9 cellular contexts compared by ENCODE assay signal in the genomic region with DNA sequence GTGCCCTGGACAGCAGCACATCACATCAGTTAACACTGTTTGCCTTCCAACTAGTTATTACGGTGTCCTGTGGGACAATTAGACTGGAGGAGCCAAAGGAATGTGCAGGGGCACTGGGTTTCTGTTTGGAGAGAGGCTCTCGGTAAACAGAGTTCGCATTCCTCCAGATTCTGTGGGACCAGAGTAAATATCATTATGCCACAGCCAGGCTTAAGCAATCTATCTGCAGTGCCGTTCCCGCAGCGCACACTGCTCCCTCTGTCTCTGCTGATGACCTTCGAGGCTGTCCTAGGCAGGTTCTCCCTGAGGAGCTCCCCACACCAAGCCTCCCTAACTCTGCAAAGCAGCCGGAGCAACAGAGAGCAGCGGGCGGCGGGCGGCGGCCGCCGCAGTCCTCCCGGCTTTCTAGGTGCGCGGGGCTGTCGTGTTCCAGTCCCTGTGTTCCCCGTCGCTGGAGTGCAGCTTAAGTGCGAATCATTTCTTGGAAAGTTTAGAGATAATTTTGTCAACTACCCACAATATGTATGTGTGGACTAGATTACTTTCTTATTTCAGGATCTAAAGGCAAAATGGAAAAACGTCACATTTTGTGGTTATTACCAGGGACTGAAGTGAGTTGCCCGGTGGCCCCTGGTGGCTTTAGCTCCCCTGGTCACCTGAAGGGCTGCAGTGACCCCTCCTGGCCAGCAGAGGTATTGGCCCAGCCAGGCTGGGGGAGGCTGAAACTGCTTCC. TPM values are rescaled to one million over a fixed set of nuclear protein-coding genes. Genes with fewer than 3 reads are reported as not detected.
DNase-seq lines count a peak whose midpoint lies in the region; ATAC-seq and TF ChIP-seq lines count a peak whose summit lies in the region.
"Had no signal": no experiment of that assay in that cellular context is flagged by ENCODE, and none has a peak within 500 bp of the region (broad histone marks: within the 10 kb centered on the region; RNA-seq: fewer than 3 reads in every experiment).

No MANE protein-coding gene starts in this region.

- ATAC-seq in DND-41 (ENCODE audit: insufficient read depth, low read depth) (peak; percentile 74), HG03139 (IDR thresholded peaks at IDR 0.05; ENCODE audit: unreplicated experiment) (no peak)

- H3K4me2 ChIP-seq in DND-41 (ENCODE audit: insufficient read depth, low read length) = no peak overlapping the region

- H3K79me2 ChIP-seq in DND-41 (ENCODE audit: insufficient read depth, low read length) = no peaks in the 10 kb centered on the region

- no peaks in the 10 kb centered on the region for H3K27me3 Mint-ChIP-seq in activated naive CD4-positive, alpha-beta T cell treated with anti-CD3 and anti-CD28 coated beads, Interleukin-2, amount 10 ng/mL, durations not matched to agents 7 days and 5 days
- no peaks in the 10 kb centered on the region for H3K27me3 Mint-ChIP-seq in type B pancreatic cell

- peaks cover 90% of the 10 kb centered on the region for H3K36me3 ChIP-seq in DND-41 (ENCODE audit: insufficient read depth, low read length)

- peaks cover 58% of the 10 kb centered on the region for H3K4me1 Mint-ChIP-seq in activated naive CD4-positive, alpha-beta T cell treated with anti-CD3 and anti-CD28 coated beads, Interleukin-2, amount 10 ng/mL, durations not matched to agents 7 days and 5 days
- peaks cover 23% of the 10 kb centered on the region for H3K4me1 Mint-ChIP-seq in type B pancreatic cell (ENCODE audit: unreplicated experiment)

- no peaks in the 10 kb centered on the region for H3K4me1 ChIP-seq in DND-41 (ENCODE audit: insufficient read depth, low read length)

- H3K27me3 ChIP-seq in DND-41 (ENCODE audit: insufficient read depth, low read length, poor library complexity) = no peaks in the 10 kb centered on the region

- H3K9me3 Mint-ChIP-seq in activated naive CD4-positive, alpha-beta T cell treated with anti-CD3 and anti-CD28 coated beads, Interleukin-2, amount 10 ng/mL, durations not matched to agents 7 days and 5 days = no peaks in the 10 kb centered on the region
- no peaks in the 10 kb centered on the region for H3K9me3 Mint-ChIP-seq in type B pancreatic cell

- no peak overlapping the region for H2AFZ ChIP-seq in DND-41 (ENCODE audit: low read depth, low read length)

- no peak overlapping the region for H3K4me3 Mint-ChIP-seq in activated naive CD4-positive, alpha-beta T cell treated with anti-CD3 and anti-CD28 coated beads, Interleukin-2, amount 10 ng/mL, durations not matched to agents 7 days and 5 days
- no peak overlapping the region for H3K4me3 Mint-ChIP-seq in type B pancreatic cell

- DNase-seq in DND-41 = peak; percentile 59
- DNase-seq in KBM-7 = peak; percentile 84
- peak; percentile 68 for DNase-seq in SKM-1 treated with dmso at 0.1 percent for 144 hours (lab: John Stamatoyannopoulos, UW; ENCODE audit: unreplicated experiment)
- peak; percentile 81 for DNase-seq in activated naive CD4-positive, alpha-beta T cell treated with anti-CD3 and anti-CD28 coated beads, Interleukin-2, amount 10 ng/mL, durations not matched to agents 7 days and 5 days
- peak; percentile 52 to 92 (median 78) for DNase-seq in head of caudate nucleus
- peak; percentile 79 for DNase-seq in pons (ENCODE audit: low spot score)
- DNase-seq in type B pancreatic cell (ENCODE audit: extremely low spot score, unreplicated experiment) = peak; percentile 86

- H3K9me3 ChIP-seq in DND-41 (ENCODE audit: insufficient read depth, low read length, severe bottlenecking) = no peaks in the 10 kb centered on the region

- no peak overlapping the region for H3K9ac ChIP-seq in DND-41 (ENCODE audit: low read depth, low read length)

- peaks cover 28% of the 10 kb centered on the region for H4K20me1 ChIP-seq in DND-41 (ENCODE audit: insufficient read depth, low read length)

- H3K4me3 ChIP-seq in DND-41 (ENCODE audit: low read depth in 1 of 2, low read length in 2 of 2) = no peak overlapping the region

- CTCF ChIA-PET in activated naive CD4-positive, alpha-beta T cell treated with anti-CD3 and anti-CD28 coated beads, Interleukin-2, amount 10 ng/mL, durations not matched to agents 7 days and 5 days (lab: Charles Lee) = interaction anchor here (0.6 to 7.3 kb wide), 21 partner anchors 17 to 284 kb away, joined by 3 to 84 read pairs (median 4); a partner anchor contains a TSS

- peaks cover 54% of the 10 kb centered on the region for H3K36me3 Mint-ChIP-seq in activated naive CD4-positive, alpha-beta T cell treated with anti-CD3 and anti-CD28 coated beads, Interleukin-2, amount 10 ng/mL, durations not matched to agents 7 days and 5 days
- peaks cover 16% of the 10 kb centered on the region for H3K36me3 Mint-ChIP-seq in type B pancreatic cell

- in situ Hi-C loops in KBM-7 (cut with MboI; ENCODE audit: low pct_unique_long_range_greater_than_20kb, low sequenced_read_pairs) = no loop called here

- no peak overlapping the region for H3K27ac ChIP-seq in DND-41 (ENCODE audit: low read length)
- H3K27ac ChIP-seq: epithelial cell of prostate had no signal

- TF ChIP-seq CTCF in DND-41 (IDR thresholded peaks at IDR 0.05; ENCODE audit: borderline replicate concordance, extremely low read depth, low read length, poor library complexity, severe bottlenecking) (peak; percentile 97), type B pancreatic cell (conservative IDR thresholded peaks at IDR 0.05) (peak; percentile 99)

- peak overlapping the region; percentile 67 for H3K27ac Mint-ChIP-seq in activated naive CD4-positive, alpha-beta T cell treated with anti-CD3 and anti-CD28 coated beads, Interleukin-2, amount 10 ng/mL, durations not matched to agents 7 days and 5 days
- H3K27ac Mint-ChIP-seq in type B pancreatic cell = peak overlapping the region; percentile 71

- intact Hi-C loops in head of caudate nucleus (cut with DNase I) = loop anchor here (10.0 kb wide), 1 partner anchor 127 kb away; no protein-coding TSS in a partner anchor

RNA-seq across cellular contexts. Expression of a gene that starts 43.3 kb away (rescaled TPM):
- 44.7 and 54.8 TPM in 2 replicates for total RNA-seq in type B pancreatic cell (ENCODE audit: low replicate concordance)
